In the genomic region with DNA sequence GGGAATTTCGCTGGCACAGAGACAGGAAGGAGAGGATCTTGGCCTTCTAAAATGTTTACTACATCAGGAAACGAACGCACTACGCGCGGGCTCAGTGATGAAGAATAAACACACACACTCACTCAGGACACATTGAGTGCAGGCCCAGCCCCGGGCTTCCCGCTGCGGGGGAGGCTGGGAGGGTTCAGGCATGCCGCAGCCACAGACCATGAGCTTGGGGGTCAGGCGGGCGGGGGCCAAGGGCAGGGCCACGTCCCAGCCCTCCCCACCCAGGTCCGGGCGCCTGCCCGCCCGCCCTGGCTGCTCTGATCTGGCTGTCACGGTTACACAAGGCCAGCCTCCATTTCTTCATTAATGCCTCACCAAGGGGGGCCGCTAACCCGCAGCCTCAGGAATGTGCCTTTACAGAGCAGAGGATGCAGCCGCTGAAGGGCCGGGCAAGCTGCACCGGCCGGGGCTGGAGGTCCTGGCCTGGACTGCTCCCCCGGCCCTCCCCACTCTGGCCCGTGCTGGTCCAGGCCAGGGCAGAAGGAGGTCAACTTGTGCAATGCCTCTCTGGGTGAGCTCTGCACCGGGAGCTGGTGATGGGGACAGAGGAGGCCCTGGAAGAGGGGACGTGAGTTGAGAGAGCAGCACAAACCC, we compare ENCODE assay signal across 1 cellular context.
TF ChIP-seq lines count a peak whose summit lies in the region.

No MANE protein-coding gene starts in this region.

TF ChIP-seq in GM23338, 12 proteins besides CTCF, POLR2A, EP300 and RAD21 (continued from another document):
- TF ChIP-seq EZH2 (IDR thresholded peaks at IDR 0.05; ENCODE audit: low read depth, unreplicated experiment): no peak
- no peak for TF ChIP-seq JUNB (IDR thresholded peaks at IDR 0.05; ENCODE audit: unreplicated experiment)
- TF ChIP-seq POLR2AphosphoS5 (IDR thresholded peaks at IDR 0.05; ENCODE audit: low read depth): no peak
- TF ChIP-seq, protein P1, sequence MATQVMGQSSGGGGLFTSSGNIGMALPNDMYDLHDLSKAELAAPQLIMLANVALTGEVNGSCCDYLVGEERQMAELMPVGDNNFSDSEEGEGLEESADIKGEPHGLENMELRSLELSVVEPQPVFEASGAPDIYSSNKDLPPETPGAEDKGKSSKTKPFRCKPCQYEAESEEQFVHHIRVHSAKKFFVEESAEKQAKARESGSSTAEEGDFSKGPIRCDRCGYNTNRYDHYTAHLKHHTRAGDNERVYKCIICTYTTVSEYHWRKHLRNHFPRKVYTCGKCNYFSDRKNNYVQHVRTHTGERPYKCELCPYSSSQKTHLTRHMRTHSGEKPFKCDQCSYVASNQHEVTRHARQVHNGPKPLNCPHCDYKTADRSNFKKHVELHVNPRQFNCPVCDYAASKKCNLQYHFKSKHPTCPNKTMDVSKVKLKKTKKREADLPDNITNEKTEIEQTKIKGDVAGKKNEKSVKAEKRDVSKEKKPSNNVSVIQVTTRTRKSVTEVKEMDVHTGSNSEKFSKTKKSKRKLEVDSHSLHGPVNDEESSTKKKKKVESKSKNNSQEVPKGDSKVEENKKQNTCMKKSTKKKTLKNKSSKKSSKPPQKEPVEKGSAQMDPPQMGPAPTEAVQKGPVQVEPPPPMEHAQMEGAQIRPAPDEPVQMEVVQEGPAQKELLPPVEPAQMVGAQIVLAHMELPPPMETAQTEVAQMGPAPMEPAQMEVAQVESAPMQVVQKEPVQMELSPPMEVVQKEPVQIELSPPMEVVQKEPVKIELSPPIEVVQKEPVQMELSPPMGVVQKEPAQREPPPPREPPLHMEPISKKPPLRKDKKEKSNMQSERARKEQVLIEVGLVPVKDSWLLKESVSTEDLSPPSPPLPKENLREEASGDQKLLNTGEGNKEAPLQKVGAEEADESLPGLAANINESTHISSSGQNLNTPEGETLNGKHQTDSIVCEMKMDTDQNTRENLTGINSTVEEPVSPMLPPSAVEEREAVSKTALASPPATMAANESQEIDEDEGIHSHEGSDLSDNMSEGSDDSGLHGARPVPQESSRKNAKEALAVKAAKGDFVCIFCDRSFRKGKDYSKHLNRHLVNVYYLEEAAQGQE (IDR thresholded peaks at IDR 0.05; ENCODE audit: unreplicated experiment): no peak
- TF ChIP-seq NANOG (IDR thresholded peaks at IDR 0.05; ENCODE audit: borderline replicate concordance): no peak
- TF ChIP-seq EZH2phosphoT487 (IDR thresholded peaks at IDR 0.05; ENCODE audit: unreplicated experiment): no peak
- TF ChIP-seq STAT1 (IDR thresholded peaks at IDR 0.05; ENCODE audit: unreplicated experiment): no peak
- no peak for TF ChIP-seq ZNF331 (CRISPR knock-in tag; IDR thresholded peaks at IDR 0.05; ENCODE audit: low read depth)
- TF ChIP-seq ZNF114 (CRISPR knock-in tag; IDR thresholded peaks at IDR 0.05): no peak
- TF ChIP-seq, protein P2, sequence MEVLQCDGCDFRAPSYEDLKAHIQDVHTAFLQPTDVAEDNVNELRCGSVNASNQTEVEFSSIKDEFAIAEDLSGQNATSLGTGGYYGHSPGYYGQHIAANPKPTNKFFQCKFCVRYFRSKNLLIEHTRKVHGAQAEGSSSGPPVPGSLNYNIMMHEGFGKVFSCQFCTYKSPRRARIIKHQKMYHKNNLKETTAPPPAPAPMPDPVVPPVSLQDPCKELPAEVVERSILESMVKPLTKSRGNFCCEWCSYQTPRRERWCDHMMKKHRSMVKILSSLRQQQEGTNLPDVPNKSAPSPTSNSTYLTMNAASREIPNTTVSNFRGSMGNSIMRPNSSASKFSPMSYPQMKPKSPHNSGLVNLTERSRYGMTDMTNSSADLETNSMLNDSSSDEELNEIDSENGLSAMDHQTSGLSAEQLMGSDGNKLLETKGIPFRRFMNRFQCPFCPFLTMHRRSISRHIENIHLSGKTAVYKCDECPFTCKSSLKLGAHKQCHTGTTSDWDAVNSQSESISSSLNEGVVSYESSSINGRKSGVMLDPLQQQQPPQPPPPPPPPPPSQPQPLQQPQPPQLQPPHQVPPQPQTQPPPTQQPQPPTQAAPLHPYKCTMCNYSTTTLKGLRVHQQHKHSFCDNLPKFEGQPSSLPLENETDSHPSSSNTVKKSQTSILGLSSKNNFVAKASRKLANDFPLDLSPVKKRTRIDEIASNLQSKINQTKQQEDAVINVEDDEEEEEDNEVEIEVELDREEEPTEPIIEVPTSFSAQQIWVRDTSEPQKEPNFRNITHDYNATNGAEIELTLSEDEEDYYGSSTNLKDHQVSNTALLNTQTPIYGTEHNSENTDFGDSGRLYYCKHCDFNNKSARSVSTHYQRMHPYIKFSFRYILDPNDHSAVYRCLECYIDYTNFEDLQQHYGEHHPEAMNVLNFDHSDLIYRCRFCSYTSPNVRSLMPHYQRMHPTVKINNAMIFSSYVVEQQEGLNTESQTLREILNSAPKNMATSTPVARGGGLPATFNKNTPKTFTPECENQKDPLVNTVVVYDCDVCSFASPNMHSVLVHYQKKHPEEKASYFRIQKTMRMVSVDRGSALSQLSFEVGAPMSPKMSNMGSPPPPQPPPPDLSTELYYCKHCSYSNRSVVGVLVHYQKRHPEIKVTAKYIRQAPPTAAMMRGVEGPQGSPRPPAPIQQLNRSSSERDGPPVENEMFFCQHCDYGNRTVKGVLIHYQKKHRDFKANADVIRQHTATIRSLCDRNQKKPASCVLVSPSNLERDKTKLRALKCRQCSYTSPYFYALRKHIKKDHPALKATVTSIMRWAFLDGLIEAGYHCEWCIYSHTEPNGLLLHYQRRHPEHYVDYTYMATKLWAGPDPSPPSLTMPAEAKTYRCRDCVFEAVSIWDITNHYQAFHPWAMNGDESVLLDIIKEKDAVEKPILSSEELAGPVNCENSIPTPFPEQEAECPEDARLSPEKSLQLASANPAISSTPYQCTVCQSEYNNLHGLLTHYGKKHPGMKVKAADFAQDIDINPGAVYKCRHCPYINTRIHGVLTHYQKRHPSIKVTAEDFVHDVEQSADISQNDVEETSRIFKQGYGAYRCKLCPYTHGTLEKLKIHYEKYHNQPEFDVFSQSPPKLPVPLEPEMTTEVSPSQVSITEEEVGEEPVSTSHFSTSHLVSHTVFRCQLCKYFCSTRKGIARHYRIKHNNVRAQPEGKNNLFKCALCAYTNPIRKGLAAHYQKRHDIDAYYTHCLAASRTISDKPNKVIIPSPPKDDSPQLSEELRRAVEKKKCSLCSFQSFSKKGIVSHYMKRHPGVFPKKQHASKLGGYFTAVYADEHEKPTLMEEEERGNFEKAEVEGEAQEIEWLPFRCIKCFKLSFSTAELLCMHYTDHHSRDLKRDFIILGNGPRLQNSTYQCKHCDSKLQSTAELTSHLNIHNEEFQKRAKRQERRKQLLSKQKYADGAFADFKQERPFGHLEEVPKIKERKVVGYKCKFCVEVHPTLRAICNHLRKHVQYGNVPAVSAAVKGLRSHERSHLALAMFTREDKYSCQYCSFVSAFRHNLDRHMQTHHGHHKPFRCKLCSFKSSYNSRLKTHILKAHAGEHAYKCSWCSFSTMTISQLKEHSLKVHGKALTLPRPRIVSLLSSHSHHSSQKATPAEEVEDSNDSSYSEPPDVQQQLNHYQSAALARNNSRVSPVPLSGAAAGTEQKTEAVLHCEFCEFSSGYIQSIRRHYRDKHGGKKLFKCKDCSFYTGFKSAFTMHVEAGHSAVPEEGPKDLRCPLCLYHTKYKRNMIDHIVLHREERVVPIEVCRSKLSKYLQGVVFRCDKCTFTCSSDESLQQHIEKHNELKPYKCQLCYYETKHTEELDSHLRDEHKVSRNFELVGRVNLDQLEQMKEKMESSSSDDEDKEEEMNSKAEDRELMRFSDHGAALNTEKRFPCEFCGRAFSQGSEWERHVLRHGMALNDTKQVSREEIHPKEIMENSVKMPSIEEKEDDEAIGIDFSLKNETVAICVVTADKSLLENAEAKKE (CRISPR knock-in tag; IDR thresholded peaks at IDR 0.05): no peak
- no peak for TF ChIP-seq ETS1 (IDR thresholded peaks at IDR 0.05)
